8 cellular contexts compared by ENCODE assay signal in genomic region chr12:118376089-118377004, GRCh38. TPM values are rescaled to one million over a fixed set of nuclear protein-coding genes. Genes with fewer than 3 reads are reported as not detected.
DNase-seq lines count a peak whose midpoint lies in the region; ATAC-seq and TF ChIP-seq lines count a peak whose summit lies in the region.

Gene SUDS3, plus strand, starts transcription at chr12:118376555. Its CDS starts 137 bp downstream, at chr12:118376692.

- peak; percentile 30 for ATAC-seq in HG03175 (IDR thresholded peaks at IDR 0.05; ENCODE audit: unreplicated experiment)
- no peak for ATAC-seq in GM19397 (IDR thresholded peaks at IDR 0.05; ENCODE audit: unreplicated experiment)

- peak within 1 kb of the TSS; percentile 81 for H3K4me3 Mint-ChIP-seq in activated CD4-positive, alpha-beta T cell treated with anti-CD3 and anti-CD28 coated beads, Interleukin-2, amount 10 ng/mL, durations not matched to agents 24 days and 14 days

- peaks cover 7% of the 10 kb centered on the region for H3K36me3 Mint-ChIP-seq in activated CD4-positive, alpha-beta T cell treated with anti-CD3 and anti-CD28 coated beads, Interleukin-2, amount 10 ng/mL, durations not matched to agents 24 days and 14 days (ENCODE audit: low read depth)

- peak within 1 kb of the TSS; percentile 98 for H3K27ac Mint-ChIP-seq in activated CD4-positive, alpha-beta T cell treated with anti-CD3 and anti-CD28 coated beads, Interleukin-2, amount 10 ng/mL, durations not matched to agents 24 days and 14 days

- H3K9me3 Mint-ChIP-seq in activated CD4-positive, alpha-beta T cell treated with anti-CD3 and anti-CD28 coated beads, Interleukin-2, amount 10 ng/mL, durations not matched to agents 24 days and 14 days: no peaks in the 10 kb centered on the region

- peaks cover 4% of the 10 kb centered on the region for H3K27me3 Mint-ChIP-seq in activated CD4-positive, alpha-beta T cell treated with anti-CD3 and anti-CD28 coated beads, Interleukin-2, amount 10 ng/mL, durations not matched to agents 24 days and 14 days

- DNase-seq in NCI-H526 treated with DMSO at 0.1 percent for 48 hours (lab: John Stamatoyannopoulos, UW) (peak; percentile 86), kidney glomerular epithelial cell (lab: John Stamatoyannopoulos, UW) (peak; percentile 69)
- peak; percentile 99 for DNase-seq in activated CD4-positive, alpha-beta T cell treated with anti-CD3 and anti-CD28 coated beads, Interleukin-2, amount 10 ng/mL, durations not matched to agents 24 days and 14 days
- peak; percentile 80 to 92 for DNase-seq in stimulated activated CD4-positive, alpha-beta T cell treated with anti-CD3 and anti-CD28 coated beads, Interleukin-15, amount 100 ng/mL, for 48 hours (ENCODE audit: low read depth in 2 of 2)

- peak; percentile 55 for TF ChIP-seq POLR2A in GM10847 (IDR thresholded peaks at IDR 0.05; ENCODE audit: extremely low read depth, insufficient read length)

- intact Hi-C loops in activated CD4-positive, alpha-beta T cell treated with anti-CD3 and anti-CD28 coated beads, Interleukin-2, amount 10 ng/mL, durations not matched to agents 24 days and 14 days (cut with micrococcal nuclease): loop anchor here (1.0 to 10.0 kb wide), 8 partner anchors 69 to 1182 kb away; partner anchors contain the start of genes FBXO21, RFC5 and WSB2

- peaks cover 33% of the 10 kb centered on the region for H3K4me1 Mint-ChIP-seq in activated CD4-positive, alpha-beta T cell treated with anti-CD3 and anti-CD28 coated beads, Interleukin-2, amount 10 ng/mL, durations not matched to agents 24 days and 14 days

- peak within 1 kb of the TSS; percentile 100 for H3K27ac ChIP-seq in cingulate gyrus (ENCODE audit: low read depth, low read length)

RNA-seq across cellular contexts. Expression of gene SUDS3, which starts in this region (rescaled TPM):
- 22.0 and 23.6 TPM in 2 replicates for total RNA-seq in activated CD4-positive, alpha-beta T cell treated with anti-CD3 and anti-CD28 coated beads, Interleukin-2, amount 10 ng/mL, durations not matched to agents 24 days and 14 days
